Comparison of ENCODE assay signal across 1 cellular context in genomic region chr20:20710443-20710842, GRCh38.
TF ChIP-seq lines count a peak whose summit lies in the region.

No MANE protein-coding gene starts in this region.

TF ChIP-seq in H1, 55 proteins besides CTCF, POLR2A, EP300 and RAD21 (continued from another document):
- no peak for TF ChIP-seq HDAC2 (IDR thresholded peaks at IDR 0.05; ENCODE audit: borderline replicate concordance in 1 of 2, low read depth in 2 of 2, low read length in 2 of 2)
- no peak for TF ChIP-seq TAF1 (IDR thresholded peaks at IDR 0.05; ENCODE audit: low read depth, low read length)
- TF ChIP-seq SUZ12 (IDR thresholded peaks at IDR 0.05; ENCODE audit: low read length), result no peak
- no peak for TF ChIP-seq PHF8 (conservative IDR thresholded peaks at IDR 0.05; ENCODE audit: low read depth, low read length)
